9 cellular contexts compared by ENCODE assay signal in the genomic region with DNA sequence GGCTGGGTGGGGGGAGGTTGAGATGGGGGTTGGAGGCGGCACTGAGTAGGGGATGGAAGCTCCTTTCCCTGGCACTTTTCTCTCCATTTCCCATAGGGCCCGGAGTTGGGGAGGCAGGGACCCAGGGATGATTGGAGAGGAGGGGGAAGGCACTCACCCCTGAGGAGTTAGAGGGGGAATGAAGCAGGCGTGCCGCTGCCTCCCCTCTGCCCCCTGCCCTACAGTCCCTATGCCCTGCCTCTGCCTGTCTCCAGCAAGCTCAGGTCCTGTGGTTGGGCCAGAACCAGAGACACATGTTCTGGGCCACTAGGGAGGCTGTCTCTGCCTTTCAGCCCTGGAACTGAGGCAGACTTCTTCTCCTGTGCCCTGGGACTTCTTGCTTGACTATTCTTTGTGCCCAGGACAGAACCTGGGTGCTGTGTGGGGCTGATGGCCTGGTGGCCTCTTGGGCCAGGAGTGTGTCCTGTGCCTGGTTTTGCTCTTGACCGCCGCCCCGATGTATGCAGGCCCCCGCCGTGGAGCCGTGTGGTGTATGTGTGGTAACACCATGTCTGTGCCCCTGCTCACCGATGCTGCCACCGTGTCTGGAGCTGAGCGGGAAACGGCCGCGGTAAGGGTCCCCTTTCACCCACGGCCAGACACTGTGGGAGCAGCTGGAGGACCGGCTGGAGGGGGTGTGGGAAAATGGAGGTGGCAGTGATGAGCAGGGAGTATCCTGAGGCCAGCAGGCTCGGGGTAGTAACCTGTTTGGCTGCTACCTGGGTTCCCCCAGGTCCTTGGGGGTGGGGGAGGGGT. TPM values are rescaled to one million over a fixed set of nuclear protein-coding genes. Genes with fewer than 3 reads are reported as not detected.
A peak's percentile ranks its signal among the peaks of the same experiment; 100 is the strongest.
DNase-seq lines count a peak whose midpoint lies in the region; ATAC-seq and TF ChIP-seq lines count a peak whose summit lies in the region.
"Had no signal": no experiment of that assay in that cellular context is flagged by ENCODE, and none has a peak within 500 bp of the region (broad histone marks: within the 10 kb centered on the region; RNA-seq: fewer than 3 reads in every experiment).

No MANE protein-coding gene starts in this region.

- TF ChIP-seq EP300 in ovary (IDR thresholded peaks at IDR 0.05), result no peak

- WGBS in ovary, 3 donors, result 61 to 71% (median 62%) methylated on average over 17 to 19 of the region's 19 CpGs

- H3F3A ChIP-seq in PC-3 (ENCODE audit: low read length, unreplicated experiment), result peaks cover 13% of the 10 kb centered on the region

- H3K79me2 ChIP-seq in DND-41 (ENCODE audit: insufficient read depth, low read length), result peaks cover 34% of the 10 kb centered on the region
- H3K79me2 ChIP-seq in PC-3 (ENCODE audit: low read length), result peaks cover 28% of the 10 kb centered on the region

- H2AFZ ChIP-seq in DND-41 (ENCODE audit: low read depth, low read length) (no peak overlapping the region), PC-3 (ENCODE audit: low read length) (no peak overlapping the region)

- H3K4me1 ChIP-seq in DND-41 (ENCODE audit: insufficient read depth, low read length) (peaks cover 30% of the 10 kb centered on the region), PC-3 (ENCODE audit: insufficient read depth, low read length) (peaks cover 24% of the 10 kb centered on the region), ovary (ENCODE audit: insufficient read depth) (peaks cover 27% of the 10 kb centered on the region)

- DNase-seq in DND-41 (no peak), PC-3 (no peak), epithelial cell of proximal tubule (ENCODE audit: low read depth) (no peak), ovary (peak in 1 of 5 donors; percentile 38), SW 1271 (lab: John Stamatoyannopoulos, UW) (no peak), GM20000 (ENCODE audit: low spot score) (no peak), GM13977 (ENCODE audit: low spot score) (no peak)
- no peak for DNase-seq in stimulated activated CD4-positive, alpha-beta T cell treated with anti-CD3 and anti-CD28 coated beads, Interleukin-1b, Interleukin-23, amount 100 ng/mL, for 48 hours
- DNase-seq: NCI-H510A had no signal

- peaks cover 15% of the 10 kb centered on the region; the same call in 1 of the 2 replicates for H4K20me1 ChIP-seq in DND-41 (ENCODE audit: insufficient read depth, low read length)
- H4K20me1 ChIP-seq in PC-3 (ENCODE audit: low read length), result no peaks in the 10 kb centered on the region

- POLR2A ChIA-PET in PC-3 (lab: Charles Lee; ENCODE audit: unreplicated experiment), result interaction anchor here (0.7 kb wide), 1 partner anchor 7 kb away, joined by 7 read pairs; no protein-coding TSS in a partner anchor

- no peaks in the 10 kb centered on the region for H3K9me3 ChIP-seq in DND-41 (ENCODE audit: insufficient read depth, low read length, severe bottlenecking)
- H3K9me3 ChIP-seq in PC-3 (ENCODE audit: low read length), result no peaks in the 10 kb centered on the region
- H3K9me3 ChIP-seq in ovary, result no peaks in the 10 kb centered on the region

- TF ChIP-seq POLR2A in ovary (IDR thresholded peaks at IDR 0.05), result no peak

- H3K27me3 ChIP-seq in DND-41 (ENCODE audit: insufficient read depth, low read length, poor library complexity) (no peaks in the 10 kb centered on the region), PC-3 (ENCODE audit: low read length) (no peaks in the 10 kb centered on the region), ovary (no peaks in the 10 kb centered on the region)

- CTCF ChIA-PET in PC-3 (lab: Charles Lee), result no interaction called here

- H3K4me3 ChIP-seq in DND-41 (ENCODE audit: low read depth in 1 of 2, low read length in 2 of 2) (peak overlapping the region; percentile 84 to 97; a peak in 3 of 4 replicates), PC-3 (ENCODE audit: low read length) (peak overlapping the region; percentile 100), epithelial cell of proximal tubule (ENCODE audit: low read depth, low read length) (peak overlapping the region; percentile 97), ovary (peak overlapping the region; percentile 84)

- in situ Hi-C loops in GM13977 (cut with MboI; ENCODE audit: low pct_unique_long_range_greater_than_20kb, low sequenced_read_pairs, unreplicated experiment), result no loop called here

- H3K27ac ChIP-seq in DND-41 (ENCODE audit: low read length) (peak overlapping the region; percentile 1; the same call in 1 of the 2 replicates), PC-3 (ENCODE audit: low read length) (no peak overlapping the region), ovary (peak overlapping the region; percentile 17 to 40)

- H3K4me2 ChIP-seq in DND-41 (ENCODE audit: insufficient read depth, low read length), result peak overlapping the region; percentile 91
- peak overlapping the region; percentile 100 for H3K4me2 ChIP-seq in PC-3 (ENCODE audit: low read length)

- H3K9ac ChIP-seq in DND-41 (ENCODE audit: low read depth, low read length) (peak overlapping the region; percentile 84), PC-3 (ENCODE audit: low read length) (peak overlapping the region; percentile 90)

- peaks cover 47% of the 10 kb centered on the region for H3K36me3 ChIP-seq in DND-41 (ENCODE audit: insufficient read depth, low read length)
- peaks cover 15% of the 10 kb centered on the region for H3K36me3 ChIP-seq in PC-3 (ENCODE audit: low read depth, low read length)
- no peaks in the 10 kb centered on the region for H3K36me3 ChIP-seq in ovary

- H3K9me2 ChIP-seq in PC-3 (replicated peaks; ENCODE audit: low read length), result no peaks in the 10 kb centered on the region

- no peak for TF ChIP-seq CTCF in DND-41 (IDR thresholded peaks at IDR 0.05; ENCODE audit: borderline replicate concordance, extremely low read depth, low read length, poor library complexity, severe bottlenecking)
- TF ChIP-seq CTCF in PC-3 (conservative IDR thresholded peaks at IDR 0.05; ENCODE audit: low read depth, low read length), result no peak
- TF ChIP-seq CTCF in epithelial cell of proximal tubule (conservative IDR thresholded peaks at IDR 0.05; ENCODE audit: low read depth, low read length), result no peak
- TF ChIP-seq CTCF in ovary (IDR thresholded peaks at IDR 0.05), result no peak
- TF ChIP-seq CTCF in GM20000 (IDR thresholded peaks at IDR 0.05; ENCODE audit: extremely low read depth, missing control alignments), result no peak
- no peak for TF ChIP-seq CTCF in GM13977 (IDR thresholded peaks at IDR 0.05; ENCODE audit: extremely low read depth, insufficient read depth, missing control alignments)

- intact Hi-C loops in PC-3 (cut with micrococcal nuclease), result no loop called here
- intact Hi-C loops in ovary (cut with DNase I), result no loop called here

- ATAC-seq in DND-41 (ENCODE audit: insufficient read depth, low read depth), result no peak
- ATAC-seq in PC-3, result no peak

- BruUV-seq in PC-3 (replicated peaks; lab: Mats Ljungman, UMichigan), result no TSS peak

RNA-seq across cellular contexts. Expression of gene LYPLA2, which starts 1.4 kb away (rescaled TPM):
- total RNA-seq in PC-3 (2014; rRNA removed) (120 and 142 TPM in 2 replicates), epithelial cell of proximal tubule (129 and 160 TPM in 2 replicates), ovary (10 to 100 TPM; 16.5 to 33.2 (median 27.3) TPM)
- polyA plus RNA-seq in ovary, result 10 to 100 TPM in 1 of 2 donors, 1 to 10 TPM in 1; 8.5 to 23.4 TPM

RNA-seq across cellular contexts. Expression of gene GALE, which starts 8.2 kb away (rescaled TPM):
- total RNA-seq in PC-3 (2014; rRNA removed), result 86.0 and 86.4 TPM in 2 replicates
- total RNA-seq in epithelial cell of proximal tubule, result 126 and 131 TPM in 2 replicates
- 10 to 100 TPM; 10.1 to 17.7 (median 13.4) TPM for total RNA-seq in ovary
- polyA plus RNA-seq in ovary, result 10 to 100 TPM in 1 of 2 donors, 1 to 10 TPM in 1; 3.2 to 11.5 TPM

RNA-seq across cellular contexts. Expression of gene PITHD1, which starts 14.1 kb away (rescaled TPM):
- 107 and 115 TPM in 2 replicates for total RNA-seq in PC-3 (2014; rRNA removed)
- total RNA-seq in epithelial cell of proximal tubule, result 39.0 and 47.0 TPM in 2 replicates
- total RNA-seq in ovary, result 10 to 100 TPM; 39.9 to 46.5 (median 42.7) TPM
- polyA plus RNA-seq in ovary, result 10 to 100 TPM; 43.4 to 55.0 TPM

RNA-seq across cellular contexts. Expression of gene HMGCL, which starts 32.9 kb away (rescaled TPM):
- total RNA-seq in PC-3 (2014; rRNA removed), result 28.2 and 30.8 TPM in 2 replicates
- 22.1 and 38.5 TPM in 2 replicates for total RNA-seq in epithelial cell of proximal tubule
- 10 to 100 TPM; 14.3 to 31.7 (median 25.2) TPM for total RNA-seq in ovary
- 10 to 100 TPM; 28.7 to 41.4 TPM for polyA plus RNA-seq in ovary

RNA-seq across cellular contexts. Expression of gene ELOA, which starts 49.1 kb away (rescaled TPM):
- 50.7 and 50.9 TPM in 2 replicates for total RNA-seq in PC-3 (2014; rRNA removed)
- 27.9 and 30.2 TPM in 2 replicates for total RNA-seq in epithelial cell of proximal tubule
- 10 to 100 TPM; 17.8 to 38.0 (median 27.3) TPM for total RNA-seq in ovary
- 10 to 100 TPM; 13.0 to 29.8 TPM for polyA plus RNA-seq in ovary
